ENCODE assay signal across 9 cellular contexts in genomic region chr4:140012688-140013087, GRCh38.
DNase-seq lines count a peak whose midpoint lies in the region; ATAC-seq and TF ChIP-seq lines count a peak whose summit lies in the region.
"Had no signal": no experiment of that assay in that cellular context is flagged by ENCODE, and none has a peak within 500 bp of the region (broad histone marks: within the 10 kb centered on the region; RNA-seq: fewer than 3 reads in every experiment).

No MANE protein-coding gene starts in this region.

- H3K9ac ChIP-seq in HCT116 (ENCODE audit: low read length), result no peak overlapping the region

- H3K9me2 ChIP-seq in HCT116 (ENCODE audit: insufficient read depth), result no peaks in the 10 kb centered on the region

- WGBS in lung, 2 donors, result 5 to 10% methylated on average over 6 of the region's 6 CpGs

- no peaks in the 10 kb centered on the region for H3K36me3 ChIP-seq in CD8-positive, alpha-beta memory T cell (ENCODE audit: insufficient read depth, low read length)
- H3K36me3 ChIP-seq in HCT116 (ENCODE audit: control insufficient read depth in 1 of 2, insufficient read depth in 2 of 2, low read length in 2 of 2) (no peaks in the 10 kb centered on the region), lung (ENCODE audit: control insufficient read depth in 2 of 2, insufficient read depth in 2 of 2, low read length in 2 of 2) (no peaks in the 10 kb centered on the region)

- no TSS peak for BruUV-seq in HCT116 (replicated peaks; lab: Mats Ljungman, UMichigan)

- peak overlapping the region; percentile 1 for H2AFZ ChIP-seq in HCT116 (ENCODE audit: low read depth, low read length, poor library complexity, severe bottlenecking)

- peaks cover 6 to 16% of the 10 kb centered on the region in 2 donors for H3K27me3 Mint-ChIP-seq in CD8-positive, alpha-beta memory T cell
- peaks cover 11% of the 10 kb centered on the region for H3K27me3 Mint-ChIP-seq in activated CD4-positive, alpha-beta memory T cell treated with anti-CD3 and anti-CD28 coated beads for 36 hours

- H3K27ac ChIP-seq in CD8-positive, alpha-beta memory T cell (ENCODE audit: low read depth, low read length), result no peak overlapping the region
- no peak overlapping the region for H3K27ac ChIP-seq in HCT116 (ENCODE audit: low read depth, low read length)
- H3K27ac ChIP-seq in lung (ENCODE audit: low read depth in 1 of 2, low read length in 1 of 2), result no peak overlapping the region

- TF ChIP-seq CTCF in HCT116 (IDR thresholded peaks at IDR 0.05 in 2 of 3, conservative IDR thresholded peaks at IDR 0.05 in 1 of 3; ENCODE audit: borderline replicate concordance in 1 of 3, insufficient read depth in 1 of 3, low read depth in 2 of 3, low read length in 2 of 3) (peak; percentile 69 to 87 (median 78)), lung (IDR thresholded peaks at IDR 0.05; ENCODE audit: control extremely low read depth, extremely low read depth) (peak; percentile 61)

- H3K4me2 ChIP-seq in HCT116 (ENCODE audit: low read length), result peak overlapping the region; percentile 13; the same call in 1 of the 2 replicates

- RAD21 ChIA-PET in HCT116 (lab: Charles Lee; ENCODE audit: low non-redundant PET in 1 of 2, low total read pairs in 2 of 2, uncharacterized antibody in 2 of 2, unreplicated experiment in 2 of 2), result interaction anchor here in 1 of 2 experiments (0.8 kb wide), 1 partner anchor 314 kb away, joined by 3 read pairs; no protein-coding TSS in a partner anchor

- H3K27ac Mint-ChIP-seq in CD8-positive, alpha-beta memory T cell, result no peak overlapping the region
- H3K27ac Mint-ChIP-seq in activated CD4-positive, alpha-beta memory T cell treated with anti-CD3 and anti-CD28 coated beads for 36 hours, result no peak overlapping the region
- H3K27ac Mint-ChIP-seq: IgD-negative memory B cell had no signal

- H3K4me1 Mint-ChIP-seq in CD8-positive, alpha-beta memory T cell, result peaks cover 0 to 5% (median 0%) of the 10 kb centered on the region in 3 donors
- H3K4me1 Mint-ChIP-seq in activated CD4-positive, alpha-beta memory T cell treated with anti-CD3 and anti-CD28 coated beads for 36 hours (ENCODE audit: low read depth), result no peaks in the 10 kb centered on the region

- no peaks in the 10 kb centered on the region for H3K79me2 ChIP-seq in HCT116 (ENCODE audit: insufficient read depth, low read length)

- no peaks in the 10 kb centered on the region for H3K27me3 ChIP-seq in CD8-positive, alpha-beta memory T cell (ENCODE audit: insufficient read depth, low read length, poor library complexity, severe bottlenecking)
- H3K27me3 ChIP-seq in HCT116 (ENCODE audit: insufficient read depth, low read length) (no peaks in the 10 kb centered on the region), lung (ENCODE audit: control insufficient read depth, insufficient read depth) (no peaks in the 10 kb centered on the region)

- H3K36me3 Mint-ChIP-seq in CD8-positive, alpha-beta memory T cell, result no peaks in the 10 kb centered on the region
- no peaks in the 10 kb centered on the region for H3K36me3 Mint-ChIP-seq in activated CD4-positive, alpha-beta memory T cell treated with anti-CD3 and anti-CD28 coated beads for 36 hours
- H3K36me3 Mint-ChIP-seq: IgD-negative memory B cell had no signal

- no peaks in the 10 kb centered on the region for H3K4me1 ChIP-seq in CD8-positive, alpha-beta memory T cell (ENCODE audit: insufficient read depth, low read length)
- H3K4me1 ChIP-seq in HCT116 (ENCODE audit: control insufficient read depth in 1 of 2, insufficient read depth in 2 of 2, low read length in 2 of 2) (peaks cover 3 to 7% of the 10 kb centered on the region in 2 experiments; a peak in 2 of 4 replicates), lung (ENCODE audit: control insufficient read depth in 2 of 2, insufficient read depth in 2 of 2, low read length in 2 of 2) (peaks cover 0 to 6% of the 10 kb centered on the region in 2 donors)

- peaks cover 0 to 2% (median 0%) of the 10 kb centered on the region in 5 donors for H3K9me3 Mint-ChIP-seq in CD8-positive, alpha-beta memory T cell
- no peaks in the 10 kb centered on the region for H3K9me3 Mint-ChIP-seq in activated CD4-positive, alpha-beta memory T cell treated with anti-CD3 and anti-CD28 coated beads for 36 hours
- H3K9me3 Mint-ChIP-seq: IgD-negative memory B cell had no signal

- CTCF ChIA-PET in CD8-positive, alpha-beta memory T cell (lab: Charles Lee), result interaction anchor here (1.0 to 5.5 kb wide), 4 partner anchors 73 to 278 kb away, joined by 3 to 54 read pairs (median 4); no protein-coding TSS in a partner anchor
- CTCF ChIA-PET in HCT116 (lab: Charles Lee), result interaction anchor here (0.6 to 1.8 kb wide), 6 partner anchors 9 to 347 kb away, joined by 3 to 12 read pairs (median 5); no protein-coding TSS in a partner anchor
- CTCF ChIA-PET in activated CD4-positive, alpha-beta memory T cell treated with anti-CD3 and anti-CD28 coated beads for 36 hours (lab: Charles Lee), result interaction anchor here (0.6 to 2.8 kb wide), 15 partner anchors 35 to 361 kb away, joined by 3 to 60 read pairs (median 3); partner anchors contain the start of gene SCOC

- intact Hi-C loops in HCT116 (cut with micrococcal nuclease), result loop anchor here (1.0 to 10.0 kb wide), 6 partner anchors 140 to 838 kb away; partner anchors contain the start of gene MAML3
- intact Hi-C loops in activated CD4-positive, alpha-beta memory T cell treated with anti-CD3 and anti-CD28 coated beads for 36 hours (cut with micrococcal nuclease), result loop anchor here (1.0 kb wide), 2 partner anchors 241 to 348 kb away; no protein-coding TSS in a partner anchor

- H3K4me3 Mint-ChIP-seq in CD8-positive, alpha-beta memory T cell, result no peak overlapping the region
- H3K4me3 Mint-ChIP-seq in activated CD4-positive, alpha-beta memory T cell treated with anti-CD3 and anti-CD28 coated beads for 36 hours, result no peak overlapping the region
- H3K4me3 Mint-ChIP-seq: IgD-negative memory B cell had no signal

- no peak overlapping the region for H3K4me3 ChIP-seq in CD8-positive, alpha-beta memory T cell (ENCODE audit: low read length)
- H3K4me3 ChIP-seq in HCT116 (replicated peaks in 1 of 2; ENCODE audit: low read depth in 1 of 2, low read length in 2 of 2), result no peak overlapping the region
- H3K4me3 ChIP-seq in lung, result no peak overlapping the region

- DNase-seq in CD8-positive, alpha-beta memory T cell, result peak in 4 of 5 donors; percentile 21 to 69 (median 47)
- DNase-seq in HCT116 (ENCODE audit: low read depth, low spot score) (peak; percentile 50), NCI-H526 (lab: John Stamatoyannopoulos, UW) (peak; percentile 58 to 71), ecto neural progenitor cell (ENCODE audit: low spot score) (peak; percentile 59), lung (ENCODE audit: low spot score) (peak; percentile 75)
- DNase-seq in activated CD4-positive, alpha-beta memory T cell treated with anti-CD3 and anti-CD28 coated beads for 36 hours, result peak; percentile 62
- peak; percentile 17 to 37 for DNase-seq in stimulated activated CD8-positive, alpha-beta memory T cell treated with anti-CD3 and anti-CD28 coated beads, Interleukin-2, amount 100 ng/mL, for 1 hour (ENCODE audit: low read depth in 2 of 2)

- POLR2A ChIA-PET in CD8-positive, alpha-beta memory T cell (lab: Charles Lee), result no interaction called here
- POLR2A ChIA-PET in HCT116 (lab: Charles Lee), result interaction anchor here (0.9 kb wide), 1 partner anchor 138 kb away, joined by 3 read pairs; no protein-coding TSS in a partner anchor
- POLR2A ChIA-PET in activated CD4-positive, alpha-beta memory T cell treated with anti-CD3 and anti-CD28 coated beads for 36 hours (lab: Charles Lee), result no interaction called here

- TF ChIP-seq RAD21 in HCT116 (IDR thresholded peaks at IDR 0.05; ENCODE audit: low read depth), result peak; percentile 95

- no peaks in the 10 kb centered on the region for H4K20me1 ChIP-seq in HCT116 (ENCODE audit: insufficient read depth)

- ATAC-seq in HCT116, result peak; percentile 98
- peak; percentile 91 for ATAC-seq in lung (ENCODE audit: insufficient read depth, low FRiP score)
- ATAC-seq in GM21737 (IDR thresholded peaks at IDR 0.05; ENCODE audit: unreplicated experiment), result no peak

- TF ChIP-seq POLR2A in HCT116 (IDR thresholded peaks at IDR 0.05; ENCODE audit: borderline replicate concordance, extremely low read depth, insufficient read depth, insufficient read length), result no peak

- H3K9me3 ChIP-seq in CD8-positive, alpha-beta memory T cell (ENCODE audit: low read length), result no peaks in the 10 kb centered on the region
- no peaks in the 10 kb centered on the region for H3K9me3 ChIP-seq in HCT116 (ENCODE audit: control insufficient read depth in 1 of 2, insufficient read depth in 1 of 2, low read depth in 1 of 2, low read length in 2 of 2)
- H3K9me3 ChIP-seq in lung (ENCODE audit: control insufficient read depth in 2 of 2, insufficient read depth in 1 of 2, low read length in 1 of 2), result peaks cover 0 to 3% of the 10 kb centered on the region in 2 donors

TF ChIP-seq in HCT116, 20 proteins besides CTCF, POLR2A, EP300 and RAD21:
- TF ChIP-seq JUND (IDR thresholded peaks at IDR 0.05) (0 out of 2 replicates have a peak, but pooled peaks have one; percentile 14), POLR2AphosphoS5 (IDR thresholded peaks at IDR 0.05; ENCODE audit: low read depth, low read length) (no peak)
